ENCODE assay signal across 9 cellular contexts in genomic region chr11:88335284-88335683, GRCh38. TPM values are rescaled to one million over a fixed set of nuclear protein-coding genes. Genes with fewer than 3 reads are reported as not detected.
DNase-seq lines count a peak whose midpoint lies in the region; ATAC-seq and TF ChIP-seq lines count a peak whose summit lies in the region.
"Had no signal": no experiment of that assay in that cellular context is flagged by ENCODE, and none has a peak within 500 bp of the region (broad histone marks: within the 10 kb centered on the region; RNA-seq: fewer than 3 reads in every experiment).

No MANE protein-coding gene starts in this region.

- H3K4me1 Mint-ChIP-seq in activated naive CD4-positive, alpha-beta T cell treated with anti-CD3 and anti-CD28 coated beads for 36 hours (ENCODE audit: low read depth): peaks cover 58% of the 10 kb centered on the region
- peaks cover 4% of the 10 kb centered on the region for H3K4me1 Mint-ChIP-seq in glutamatergic neuron (ENCODE audit: low read depth, unreplicated experiment)

- intact Hi-C loops in activated naive CD4-positive, alpha-beta T cell treated with anti-CD3 and anti-CD28 coated beads for 36 hours (cut with micrococcal nuclease): loop anchor here (5.0 to 10.0 kb wide), 3 partner anchors 103 to 1298 kb away; partner anchors contain the start of gene TMEM135
- intact Hi-C loops in ovary (cut with DNase I): no loop called here

- H3K9me3 ChIP-seq in subcutaneous abdominal adipose tissue (ENCODE audit: control insufficient read depth in 5 of 5, low read length in 5 of 5) (no peaks in the 10 kb centered on the region), ovary (no peaks in the 10 kb centered on the region)
- H3K9me3 ChIP-seq: mucosa of descending colon had no signal

- H3K27ac ChIP-seq in subcutaneous abdominal adipose tissue (ENCODE audit: low read depth, low read length): no peak overlapping the region
- H3K27ac ChIP-seq in ovary: no peak overlapping the region

- no peak for DNase-seq in activated naive CD4-positive, alpha-beta T cell treated with anti-CD3 and anti-CD28 coated beads for 36 hours
- DNase-seq in activated naive CD4-positive, alpha-beta T cell treated with anti-CD3 and anti-CD28 coated beads, Interleukin-2, amount 50 U/mL, for 72 hours (ENCODE audit: low spot score in 2 of 2): no peak
- DNase-seq in glutamatergic neuron (no peak), ovary (no peak), epidermal melanocyte (ENCODE audit: insufficient read length, low spot score) (no peak), DMS153 treated with DMSO at 0.1 percent for 48 hours (lab: John Stamatoyannopoulos, UW; ENCODE audit: unreplicated experiment) (no peak)
- DNase-seq: mucosa of descending colon had no signal

- CTCF ChIA-PET in activated naive CD4-positive, alpha-beta T cell treated with anti-CD3 and anti-CD28 coated beads for 36 hours (lab: Charles Lee): no interaction called here

- H3K4me1 ChIP-seq in subcutaneous abdominal adipose tissue (ENCODE audit: control insufficient read depth in 5 of 5, insufficient read depth in 5 of 5, low read length in 5 of 5): peaks cover 2 to 20% (median 18%) of the 10 kb centered on the region in 5 donors
- peaks cover 1% of the 10 kb centered on the region for H3K4me1 ChIP-seq in ovary (ENCODE audit: insufficient read depth)

- no peaks in the 10 kb centered on the region for H3K9me3 Mint-ChIP-seq in activated naive CD4-positive, alpha-beta T cell treated with anti-CD3 and anti-CD28 coated beads for 36 hours
- no peaks in the 10 kb centered on the region for H3K9me3 Mint-ChIP-seq in activated naive CD4-positive, alpha-beta T cell treated with anti-CD3 and anti-CD28 coated beads, Interleukin-2, amount 50 U/mL, for 72 hours
- H3K9me3 Mint-ChIP-seq in glutamatergic neuron (ENCODE audit: unreplicated experiment): peaks cover 9% of the 10 kb centered on the region

- TF ChIP-seq EP300 in ovary (IDR thresholded peaks at IDR 0.05): no peak

- H3K36me3 ChIP-seq in subcutaneous abdominal adipose tissue (ENCODE audit: control insufficient read depth in 5 of 5, insufficient read depth in 5 of 5, low read length in 5 of 5) (peaks cover 5 to 17% (median 10%) of the 10 kb centered on the region in 5 donors), ovary (no peaks in the 10 kb centered on the region)

- peak overlapping the region in 1 of 5 donors; percentile 22 for H3K9ac ChIP-seq in subcutaneous abdominal adipose tissue (ENCODE audit: low read length in 5 of 5)

- H3K27me3 Mint-ChIP-seq in activated naive CD4-positive, alpha-beta T cell treated with anti-CD3 and anti-CD28 coated beads for 36 hours (ENCODE audit: low read depth): no peaks in the 10 kb centered on the region
- peaks cover 4% of the 10 kb centered on the region for H3K27me3 Mint-ChIP-seq in glutamatergic neuron (ENCODE audit: unreplicated experiment)

- ATAC-seq in activated naive CD4-positive, alpha-beta T cell treated with anti-CD3 and anti-CD28 coated beads, Interleukin-2, amount 50 U/mL, for 72 hours: no peak
- ATAC-seq: mucosa of descending colon had no signal

- 72 to 75% (median 74%) methylated on average over 4 of the region's 4 CpGs for WGBS in ovary, 3 donors

- TF ChIP-seq POLR2A in ovary (IDR thresholded peaks at IDR 0.05): no peak

- peaks cover 30% of the 10 kb centered on the region for H3K36me3 Mint-ChIP-seq in activated naive CD4-positive, alpha-beta T cell treated with anti-CD3 and anti-CD28 coated beads for 36 hours (ENCODE audit: low read depth)
- H3K36me3 Mint-ChIP-seq in activated naive CD4-positive, alpha-beta T cell treated with anti-CD3 and anti-CD28 coated beads, Interleukin-2, amount 50 U/mL, for 72 hours: peaks cover 33 to 38% of the 10 kb centered on the region in 2 donors
- no peaks in the 10 kb centered on the region for H3K36me3 Mint-ChIP-seq in glutamatergic neuron (ENCODE audit: unreplicated experiment)

- H3K4me3 Mint-ChIP-seq in activated naive CD4-positive, alpha-beta T cell treated with anti-CD3 and anti-CD28 coated beads for 36 hours: peak overlapping the region; percentile 43
- H3K4me3 Mint-ChIP-seq in glutamatergic neuron (ENCODE audit: unreplicated experiment): peak overlapping the region; percentile 99

- no peak for TF ChIP-seq CTCF in WI38 (IDR thresholded peaks at IDR 0.05; ENCODE audit: low read depth, low read length)
- no peak for TF ChIP-seq CTCF in glutamatergic neuron (IDR thresholded peaks at IDR 0.05; ENCODE audit: partially characterized antibody, unreplicated experiment)
- no peak for TF ChIP-seq CTCF in ovary (IDR thresholded peaks at IDR 0.05)

- H3K4me3 ChIP-seq in WI38 (ENCODE audit: low read depth, low read length) (peak overlapping the region; percentile 96), subcutaneous abdominal adipose tissue (ENCODE audit: low read depth in 1 of 5, low read length in 5 of 5) (peak overlapping the region; percentile 23 to 93 (median 45)), ovary (no peak overlapping the region)
- H3K4me3 ChIP-seq: mucosa of descending colon had no signal

- H3K27ac Mint-ChIP-seq in activated naive CD4-positive, alpha-beta T cell treated with anti-CD3 and anti-CD28 coated beads for 36 hours: no peak overlapping the region
- no peak overlapping the region for H3K27ac Mint-ChIP-seq in activated naive CD4-positive, alpha-beta T cell treated with anti-CD3 and anti-CD28 coated beads, Interleukin-2, amount 50 U/mL, for 72 hours
- peak overlapping the region; percentile 7 for H3K27ac Mint-ChIP-seq in glutamatergic neuron (ENCODE audit: unreplicated experiment)

- H3K27me3 ChIP-seq in subcutaneous abdominal adipose tissue (ENCODE audit: control insufficient read depth in 5 of 5, insufficient read depth in 4 of 5, low read length in 5 of 5) (no peaks in the 10 kb centered on the region), ovary (no peaks in the 10 kb centered on the region)

RNA-seq across cellular contexts. Expression of gene CTSC, which starts 2.3 kb away (rescaled TPM):
- total RNA-seq in activated naive CD4-positive, alpha-beta T cell treated with anti-CD3 and anti-CD28 coated beads for 36 hours: 10 to 100 TPM; 19.1 to 22.2 TPM
- total RNA-seq in activated naive CD4-positive, alpha-beta T cell treated with anti-CD3 and anti-CD28 coated beads, Interleukin-2, amount 50 U/mL, for 72 hours: 10 to 100 TPM; 46.1 to 48.1 TPM
- total RNA-seq in glutamatergic neuron (ENCODE audit: unreplicated experiment) (27.4 TPM), ovary (10 to 100 TPM; 20.3 to 51.2 (median 29.2) TPM)
- polyA plus RNA-seq in ovary: 100 to 1,000 TPM in 1 of 2 donors, 10 to 100 TPM in 1; 22.0 to 257 TPM
